8 cellular contexts compared by ENCODE assay signal in the genomic region with DNA sequence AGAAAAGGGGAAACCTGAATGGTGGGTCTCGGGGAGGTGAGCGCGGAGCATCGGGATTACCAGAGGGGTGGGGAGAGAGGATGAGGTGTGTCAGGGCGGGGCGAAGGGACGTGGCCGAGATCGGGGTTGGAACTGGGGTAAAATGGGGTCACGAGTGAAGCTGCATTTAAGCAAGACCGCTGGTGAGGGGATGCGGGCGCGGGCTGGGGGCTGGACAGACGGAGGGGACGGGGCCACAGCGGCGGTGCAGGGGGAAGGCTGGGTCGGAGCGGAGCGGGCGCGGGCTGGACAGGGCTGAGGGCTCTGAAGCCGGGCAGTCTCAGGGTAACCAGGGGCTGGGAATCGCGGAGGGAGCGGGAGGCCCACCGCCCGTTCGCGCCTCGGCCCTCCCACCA.
A peak's percentile ranks its signal among the peaks of the same experiment; 100 is the strongest.
DNase-seq lines count a peak whose midpoint lies in the region; ATAC-seq and TF ChIP-seq lines count a peak whose summit lies in the region.
"Not testable (repeated sequence)": the region's sequence is repeated elsewhere in the genome, so short reads cannot be mapped to it uniquely, and the experiment has no call there.

No MANE protein-coding gene starts in this region.

- not testable (repeated sequence) for H3K79me2 ChIP-seq in PC-9 (ENCODE audit: low read depth)

- H3K27me3 Mint-ChIP-seq in CD4-positive, alpha-beta memory T cell, result not testable (repeated sequence)

- H3K4me3 Mint-ChIP-seq in CD4-positive, alpha-beta memory T cell, result peak overlapping the region; percentile 89 to 93 (median 91)

- intact Hi-C loops in CD4-positive, alpha-beta memory T cell (cut with micrococcal nuclease), result loop anchor here (5.0 kb wide), 1 partner anchor 54 kb away; no protein-coding TSS in a partner anchor
- intact Hi-C loops in PC-9 (cut with micrococcal nuclease; ENCODE audit: unreplicated experiment); lower lobe of right lung (cut with DNase I): not testable (repeated sequence)

- BruUV-seq in PC-9 (replicated peaks; lab: Mats Ljungman, UMichigan), result not testable (repeated sequence)

- H3K9me3 ChIP-seq in CD4-positive, alpha-beta memory T cell (ENCODE audit: control insufficient read depth in 1 of 2, low read length in 2 of 2); PC-9 (ENCODE audit: insufficient read depth, low read depth); lower lobe of right lung: not testable (repeated sequence)

- H3K27ac ChIP-seq in CD4-positive, alpha-beta memory T cell (ENCODE audit: low read depth, low read length), result peak overlapping the region; percentile 68
- not testable (repeated sequence) for H3K27ac ChIP-seq in PC-9
- H3K27ac ChIP-seq in lower lobe of right lung, result peak overlapping the region; percentile 87

- ATAC-seq in GM19468 (IDR thresholded peaks at IDR 0.05; ENCODE audit: extremely low read depth, unreplicated experiment) (peak; percentile 12), HG03103 (IDR thresholded peaks at IDR 0.05; ENCODE audit: low read depth, unreplicated experiment) (peak; percentile 22), lower lobe of right lung (peak; percentile 60 to 65)

- H3K4me1 ChIP-seq in CD4-positive, alpha-beta memory T cell (ENCODE audit: insufficient read depth, low read length); lower lobe of right lung: not testable (repeated sequence)
- H3K4me1 ChIP-seq in PC-9 (replicated peaks; ENCODE audit: insufficient read depth), result peaks cover 20% of the 10 kb centered on the region

- POLR2A ChIA-PET in CD4-positive, alpha-beta memory T cell (lab: Charles Lee; ENCODE audit: partially characterized antibody), result interaction anchor here (1.9 kb wide), 1 partner anchor 55 kb away, joined by 6 read pairs; no protein-coding TSS in a partner anchor
- POLR2A ChIA-PET in PC-9 (lab: Charles Lee; ENCODE audit: unreplicated experiment), result not testable (repeated sequence)

- peak in 3 of 5 donors; percentile 22 to 53 (median 29) for DNase-seq in CD4-positive, alpha-beta memory T cell
- peak in 1 of 2 experiments; percentile 34 for DNase-seq in PC-9
- peak; percentile 9 for DNase-seq in activated T-helper 9 cell treated with anti-CD3 and anti-CD28 coated beads, Interleukin-2, amount 50 U/mL, for 16 hours (ENCODE audit: low read depth)
- peak; percentile 49 to 70 for DNase-seq in erythroblast (lab: John Stamatoyannopoulos, UW)
- peak; percentile 46 for DNase-seq in lower lobe of right lung
- peak in 2 of 3 donors; percentile 13 to 20 for DNase-seq in stimulated activated CD4-positive, alpha-beta T cell treated with anti-CD3 and anti-CD28 coated beads, Interleukin-12 subunit alpha, Interleukin-12 subunit beta, amount 100 ng/mL, for 48 hours (ENCODE audit: low read depth in 2 of 3, low spot score in 1 of 3)

- H3K4me1 Mint-ChIP-seq in CD4-positive, alpha-beta memory T cell, result peaks cover 13 to 30% (median 15%) of the 10 kb centered on the region in 4 donors

- not testable (repeated sequence) for H3K36me3 ChIP-seq in CD4-positive, alpha-beta memory T cell (ENCODE audit: insufficient read depth, low read length); PC-9 (ENCODE audit: low read depth); lower lobe of right lung

- not testable (repeated sequence) for H3K9me2 ChIP-seq in PC-9 (ENCODE audit: insufficient read depth)

- H3K36me3 Mint-ChIP-seq in CD4-positive, alpha-beta memory T cell, result not testable (repeated sequence)

- peaks cover 10% of the 10 kb centered on the region; the same call in 1 of the 2 replicates for H3F3A ChIP-seq in PC-9 (ENCODE audit: insufficient read depth, low read depth)

- H3K9me3 Mint-ChIP-seq in CD4-positive, alpha-beta memory T cell, result not testable (repeated sequence)

- H2AFZ ChIP-seq in PC-9, result peak overlapping the region; percentile 66; the same call in 1 of the 2 replicates

- peak overlapping the region in 1 of 2 donors; percentile 55 for H3K4me3 ChIP-seq in CD4-positive, alpha-beta memory T cell (ENCODE audit: low read length in 2 of 2)
- peak overlapping the region; percentile 81 for H3K4me3 ChIP-seq in PC-9
- peak overlapping the region; percentile 61 for H3K4me3 ChIP-seq in lower lobe of right lung

- H3K27me3 ChIP-seq in CD4-positive, alpha-beta memory T cell (ENCODE audit: insufficient read depth, low read length); PC-9 (ENCODE audit: insufficient read depth, low read depth); lower lobe of right lung (ENCODE audit: low read depth): not testable (repeated sequence)

- H3K27ac Mint-ChIP-seq in CD4-positive, alpha-beta memory T cell, result peak overlapping the region; percentile 85 to 96 (median 95)

- H4K20me1 ChIP-seq in PC-9 (ENCODE audit: insufficient read depth), result not testable (repeated sequence)

- peak overlapping the region; percentile 84 for H3K4me2 ChIP-seq in PC-9

- TF ChIP-seq POLR2A in erythroblast (IDR thresholded peaks at IDR 0.05; ENCODE audit: low read length), result not testable (repeated sequence)

- CTCF ChIA-PET in CD4-positive, alpha-beta memory T cell (lab: Charles Lee; ENCODE audit: partially characterized antibody); PC-9 (lab: Charles Lee): not testable (repeated sequence)

- not testable (repeated sequence) for TF ChIP-seq CTCF in PC-9 (conservative IDR thresholded peaks at IDR 0.05); lower lobe of right lung (IDR thresholded peaks at IDR 0.05)

Comparison
In these comparisons a context has a peak if more than half of its experiments do, and no peak if none do; other contexts are left out.
1. ATAC-seq: peak in every context shown above with its lines; median percentile 62 in lower lobe of right lung; 22 in HG03103; 12 in GM19468.